ENCODE assay signal across 32 cellular contexts in genomic region chr15:63864186-63864585, GRCh38.
"Had no signal": no experiment of that assay in that cellular context is flagged by ENCODE, and none has a peak within 500 bp of the region (broad histone marks: within the 10 kb centered on the region; RNA-seq: fewer than 3 reads in every experiment).

No MANE protein-coding gene starts in this region.

- H3K36me3 ChIP-seq: adrenal gland, breast epithelium had no signal

- H3K4me3 Mint-ChIP-seq: activated CD4-positive, alpha-beta memory T cell treated with anti-CD3 and anti-CD28 coated beads for 36 hours; activated naive CD4-positive, alpha-beta T cell treated with anti-CD3 and anti-CD28 coated beads, Interleukin-2, amount 50 U/mL, for 24 hours; activated T-cell treated with anti-CD3 and anti-CD28 coated beads, Interleukin-2, amount 50 U/mL, for 4 hours; activated T-helper 1 cell treated with anti-CD3 and anti-CD28 coated beads, Interleukin-12 subunit alpha, Interleukin-12 subunit beta, Interleukin-2, Interleukin-4 antibody, amounts not matched to agents 30 ng/mL and 10 ng/mL and 1 ng/mL, durations not matched to agents 14 hours and 24 hours and 36 hours; T-helper 2 cell treated with Interferon-gamma antibody and Interleukin-4, amounts not matched to agents 5 μg/mL and 100 μg/mL, for 36 hours had no signal

- H3K27me3 ChIP-seq: adrenal gland, body of pancreas, breast epithelium had no signal

- H3K9me3 Mint-ChIP-seq: activated CD4-positive, alpha-beta memory T cell treated with anti-CD3 and anti-CD28 coated beads for 36 hours; activated naive CD4-positive, alpha-beta T cell treated with anti-CD3 and anti-CD28 coated beads, Interleukin-2, amount 50 U/mL, for 24 hours; activated T-cell treated with anti-CD3 and anti-CD28 coated beads, Interleukin-2, amount 50 U/mL, for 4 hours; activated T-helper 1 cell treated with anti-CD3 and anti-CD28 coated beads, Interleukin-12 subunit alpha, Interleukin-12 subunit beta, Interleukin-2, Interleukin-4 antibody, amounts not matched to agents 30 ng/mL and 10 ng/mL and 1 ng/mL, durations not matched to agents 14 hours and 24 hours and 36 hours; T-helper 2 cell treated with Interferon-gamma antibody and Interleukin-4, amounts not matched to agents 5 μg/mL and 100 μg/mL, for 36 hours had no signal

- DNase-seq: activated CD4-positive, alpha-beta memory T cell treated with anti-CD3 and anti-CD28 coated beads for 36 hours; activated CD4-positive, alpha-beta T cell treated with anti-CD3 and anti-CD28 coated beads, Interleukin-2, amount 50 U/mL, for 1 hour; activated CD8-positive, alpha-beta memory T cell treated with anti-CD3 and anti-CD28 coated beads, Interleukin-2, amount 50 U/mL, for 4 hours; activated effector memory CD4-positive, alpha-beta T cell treated with Interleukin-2 at 50 U/mL for 16 hours; activated naive CD4-positive, alpha-beta T cell treated with Interleukin-2 at 50 U/mL for 16 hours; activated T-cell treated with anti-CD3 and anti-CD28 coated beads for 4 hours; activated T-cell treated with anti-CD3 and anti-CD28 coated beads, Interleukin-2, amount 50 U/mL, for 4 hours; adrenal gland; body of pancreas; cerebellar nuclear complex; MM.1S; NCI-H1092 treated with DMSO at 0.1 percent for 48 hours; NCI-H1417; NCI-H146; NCI-H187; NCI-H2029 treated with DMSO at 0.1 percent for 48 hours; NCI-H2107; NCI-H2171; NCI-H510A; NCI-H526; NCI-H748 treated with DMSO at 0.1 percent for 48 hours; NK-92 treated with Interleukin-12 subunit alpha and Interleukin-12 subunit beta, amount 100 ng/mL, for 24 hours; PC-9; SIG-M5 had no signal

- H3K27ac ChIP-seq: adrenal gland, body of pancreas, breast epithelium, KMS-11, PC-9, RWPE1 had no signal

- ATAC-seq: activated T-cell treated with anti-CD3 and anti-CD28 coated beads, Interleukin-2, amount 50 U/mL, for 4 hours; body of pancreas; Right ventricle myocardium inferior; SK-N-SH treated with all-trans-retinoic acid at 6 μM for 48 hours had no signal

- H3K4me3 ChIP-seq: adrenal gland, body of pancreas, breast epithelium, PC-9 had no signal

- H3K36me3 Mint-ChIP-seq: activated CD4-positive, alpha-beta memory T cell treated with anti-CD3 and anti-CD28 coated beads for 36 hours; activated naive CD4-positive, alpha-beta T cell treated with anti-CD3 and anti-CD28 coated beads, Interleukin-2, amount 50 U/mL, for 24 hours had no signal

- H3K4me1 ChIP-seq: adrenal gland, body of pancreas, breast epithelium had no signal

- H3K9me3 ChIP-seq: adrenal gland, body of pancreas, breast epithelium had no signal

- H3K27me3 Mint-ChIP-seq: activated CD4-positive, alpha-beta memory T cell treated with anti-CD3 and anti-CD28 coated beads for 36 hours; activated naive CD4-positive, alpha-beta T cell treated with anti-CD3 and anti-CD28 coated beads, Interleukin-2, amount 50 U/mL, for 24 hours had no signal

- H3K27ac Mint-ChIP-seq: activated CD4-positive, alpha-beta memory T cell treated with anti-CD3 and anti-CD28 coated beads for 36 hours; activated naive CD4-positive, alpha-beta T cell treated with anti-CD3 and anti-CD28 coated beads, Interleukin-2, amount 50 U/mL, for 24 hours; activated T-helper 1 cell treated with anti-CD3 and anti-CD28 coated beads, Interleukin-12 subunit alpha, Interleukin-12 subunit beta, Interleukin-2, Interleukin-4 antibody, amounts not matched to agents 30 ng/mL and 10 ng/mL and 1 ng/mL, durations not matched to agents 14 hours and 24 hours and 36 hours; T-helper 2 cell treated with Interferon-gamma antibody and Interleukin-4, amounts not matched to agents 5 μg/mL and 100 μg/mL, for 36 hours had no signal
